ENCODE assay signal across 9 cellular contexts in genomic region chr22:36379593-36380361, GRCh38. TPM values are rescaled to one million over a fixed set of nuclear protein-coding genes. Genes with fewer than 3 reads are reported as not detected.
A peak's percentile ranks its signal among the peaks of the same experiment; 100 is the strongest.
DNase-seq lines count a peak whose midpoint lies in the region; ATAC-seq and TF ChIP-seq lines count a peak whose summit lies in the region.
"Had no signal": no experiment of that assay in that cellular context is flagged by ENCODE, and none has a peak within 500 bp of the region (broad histone marks: within the 10 kb centered on the region; RNA-seq: fewer than 3 reads in every experiment).

No MANE protein-coding gene starts in this region.

- no peaks in the 10 kb centered on the region for H3K27me3 ChIP-seq in neutrophil

- in situ Hi-C loops in GM13977 (cut with MboI; ENCODE audit: low pct_unique_long_range_greater_than_20kb, low sequenced_read_pairs, unreplicated experiment) = no loop called here

- no peak overlapping the region for H3K4me3 Mint-ChIP-seq in CD14-positive monocyte
- peak overlapping the region; percentile 83 for H3K4me3 Mint-ChIP-seq in central memory CD8-positive, alpha-beta T cell

- peaks cover 16% of the 10 kb centered on the region for H4K20me1 ChIP-seq in OCI-LY7 (ENCODE audit: insufficient read depth, low read length)

- peak overlapping the region; percentile 47 for H3K27ac ChIP-seq in OCI-LY7 (ENCODE audit: low read depth, low read length, poor library complexity, severe bottlenecking)
- peak overlapping the region; percentile 99 for H3K27ac ChIP-seq in neutrophil

- peaks cover 8% of the 10 kb centered on the region; the same call in 1 of the 2 replicates for H3K9me3 ChIP-seq in OCI-LY7 (ENCODE audit: low read length)
- no peaks in the 10 kb centered on the region for H3K9me3 ChIP-seq in neutrophil

- ATAC-seq in central memory CD8-positive, alpha-beta T cell (replicated peaks; ENCODE audit: extremely low read depth, poor library complexity, severe bottlenecking) = peak; percentile 7
- ATAC-seq in HG03378 (IDR thresholded peaks at IDR 0.05; ENCODE audit: unreplicated experiment) = no peak

- H3K9me2 ChIP-seq in OCI-LY7 (ENCODE audit: insufficient read depth, low read length) = no peaks in the 10 kb centered on the region

- H3K27ac Mint-ChIP-seq in CD14-positive monocyte = peak overlapping the region; percentile 54 to 86 (median 72)
- peak overlapping the region; percentile 99 for H3K27ac Mint-ChIP-seq in central memory CD8-positive, alpha-beta T cell (ENCODE audit: low read depth)

- H3K36me3 Mint-ChIP-seq in CD14-positive monocyte = peaks cover 38 to 68% of the 10 kb centered on the region in 2 donors
- peaks cover 48% of the 10 kb centered on the region for H3K36me3 Mint-ChIP-seq in central memory CD8-positive, alpha-beta T cell (ENCODE audit: insufficient read depth)

- H3K4me2 ChIP-seq in OCI-LY7 (ENCODE audit: low read length) = peak overlapping the region; percentile 66

- TF ChIP-seq CTCF in CD14-positive monocyte (IDR thresholded peaks at IDR 0.05) (no peak), OCI-LY7 (conservative IDR thresholded peaks at IDR 0.05; ENCODE audit: low read length) (no peak), neutrophil (IDR thresholded peaks at IDR 0.05) (no peak), GM13977 (IDR thresholded peaks at IDR 0.05; ENCODE audit: extremely low read depth, insufficient read depth, missing control alignments) (no peak)

- H3K27me3 Mint-ChIP-seq in CD14-positive monocyte (ENCODE audit: low read depth in 3 of 3) = peaks cover 0 to 2% (median 0%) of the 10 kb centered on the region in 3 donors
- H3K27me3 Mint-ChIP-seq in central memory CD8-positive, alpha-beta T cell = no peaks in the 10 kb centered on the region

- no peaks in the 10 kb centered on the region for H3K9me3 Mint-ChIP-seq in CD14-positive monocyte
- H3K9me3 Mint-ChIP-seq in central memory CD8-positive, alpha-beta T cell = no peaks in the 10 kb centered on the region

- no TSS peak for BruUV-seq in OCI-LY7 (replicated peaks; lab: Mats Ljungman, UMichigan)

- H3K79me2 ChIP-seq in OCI-LY7 (ENCODE audit: insufficient read depth, low read depth, low read length) = peaks cover 100% of the 10 kb centered on the region

- H3K4me3 ChIP-seq in OCI-LY7 (ENCODE audit: low read depth, low read length, poor library complexity, severe bottlenecking) = peak overlapping the region; percentile 22
- H3K4me3 ChIP-seq in neutrophil (ENCODE audit: low read depth in 1 of 2, low read length in 1 of 2) = peak overlapping the region in 1 of 2 experiments; percentile 18

- no peak overlapping the region for H2AFZ ChIP-seq in OCI-LY7 (ENCODE audit: low read length)

- CTCF ChIA-PET in OCI-LY7 (lab: Charles Lee; ENCODE audit: unreplicated experiment) = no interaction called here

- intact Hi-C loops in CD14-positive monocyte (cut with micrococcal nuclease) (loop anchor here in 1 of 2 donors (10.0 kb wide), 1 partner anchor 95 kb away; no protein-coding TSS in a partner anchor), OCI-LY7 (cut with micrococcal nuclease; ENCODE audit: unreplicated experiment) (no loop called here)

- peaks cover 71% of the 10 kb centered on the region for H3K36me3 ChIP-seq in OCI-LY7 (ENCODE audit: insufficient read depth, low read length)
- H3K36me3 ChIP-seq in neutrophil = peaks cover 48% of the 10 kb centered on the region

- DNase-seq in CD14-positive monocyte (ENCODE audit: low spot score) = no peak
- no peak for DNase-seq in OCI-LY7 (ENCODE audit: low spot score)
- no peak for DNase-seq in central memory CD8-positive, alpha-beta T cell (ENCODE audit: low spot score in 2 of 2)
- no peak for DNase-seq in GM13977 (ENCODE audit: low spot score)
- no peak for DNase-seq in GM19240 (ENCODE audit: insufficient read length, low spot score)
- no peak for DNase-seq in NCI-H1105 (lab: John Stamatoyannopoulos, UW)
- DNase-seq: NCI-H226 had no signal

- H3K4me1 ChIP-seq in OCI-LY7 (ENCODE audit: insufficient read depth, low read length, poor library complexity, severe bottlenecking) (peaks cover 83% of the 10 kb centered on the region), neutrophil (ENCODE audit: control insufficient read depth in 1 of 2, insufficient read depth in 1 of 2, low read depth in 1 of 2, low read length in 1 of 2) (peaks cover 98% of the 10 kb centered on the region in 2 experiments)

- POLR2A ChIA-PET in OCI-LY7 (lab: Charles Lee) = interaction anchor here (0.9 to 3.2 kb wide), 3 partner anchors 20 to 48 kb away, joined by 3 to 10 read pairs (median 4); no protein-coding TSS in a partner anchor

- peaks cover 86% of the 10 kb centered on the region for H3K4me1 Mint-ChIP-seq in CD14-positive monocyte
- peaks cover 82% of the 10 kb centered on the region for H3K4me1 Mint-ChIP-seq in central memory CD8-positive, alpha-beta T cell

RNA-seq across cellular contexts. Expression of gene MYH9, which starts 8.0 kb away (rescaled TPM):
- polyA plus RNA-seq in CD14-positive monocyte = 10 to 100 TPM; 35.6 to 79.5 TPM
- 112 and 133 TPM in 2 replicates for total RNA-seq in OCI-LY7 (2014; rRNA removed; shearing (Covaris generic))
- total RNA-seq in OCI-LY7 (2022) = 213 and 223 TPM in 2 replicates
